In genomic region chr4:118799235-118799932, GRCh38 we compare ENCODE assay signal across 16 cellular contexts.
"Had no signal": no experiment of that assay in that cellular context is flagged by ENCODE, and none has a peak within 500 bp of the region (broad histone marks: within the 10 kb centered on the region; RNA-seq: fewer than 3 reads in every experiment).

No MANE protein-coding gene starts in this region.

- H3K9me3 Mint-ChIP-seq: activated T-cell treated with anti-CD3 and anti-CD28 coated beads, Interleukin-2, amount 50 U/mL, for 24 hours; naive B cell; stimulated activated naive B cell treated with anti-CD40 and anti-IgM and Interleukin-4, amounts not matched to agents 10 μg/mL and 1 μg/mL and 100 μg/mL, for 72 hours had no signal

- H3K4me1 Mint-ChIP-seq: activated CD8-positive, alpha-beta memory T cell treated with anti-CD3 and anti-CD28 coated beads, Interleukin-2, amount 10 ng/mL, durations not matched to agents 7 days and 5 days; naive B cell; stimulated activated naive B cell treated with anti-CD40 and anti-IgM and Interleukin-4, amounts not matched to agents 10 μg/mL and 1 μg/mL and 100 μg/mL, for 72 hours had no signal

- H3K27me3 Mint-ChIP-seq: activated CD8-positive, alpha-beta memory T cell treated with anti-CD3 and anti-CD28 coated beads, Interleukin-2, amount 10 ng/mL, durations not matched to agents 7 days and 5 days; activated naive CD8-positive, alpha-beta T cell; activated T-cell treated with anti-CD3 and anti-CD28 coated beads, Interleukin-2, amount 50 U/mL, for 24 hours; naive B cell; stimulated activated naive B cell treated with anti-CD40 and anti-IgM and Interleukin-4, amounts not matched to agents 10 μg/mL and 1 μg/mL and 100 μg/mL, for 72 hours had no signal

- H3K4me1 ChIP-seq: lower lobe of right lung had no signal

- H3K9me3 ChIP-seq: lower lobe of right lung, testis had no signal

- H3K27ac Mint-ChIP-seq: activated CD8-positive, alpha-beta memory T cell treated with anti-CD3 and anti-CD28 coated beads, Interleukin-2, amount 10 ng/mL, durations not matched to agents 7 days and 5 days; activated naive CD8-positive, alpha-beta T cell; activated T-cell treated with anti-CD3 and anti-CD28 coated beads, Interleukin-2, amount 50 U/mL, for 24 hours; stimulated activated naive B cell treated with anti-CD40 and anti-IgM and Interleukin-4, amounts not matched to agents 10 μg/mL and 1 μg/mL and 100 μg/mL, for 72 hours had no signal

- H3K27ac ChIP-seq: epithelial cell of prostate, lower lobe of right lung had no signal

- H3K4me2 ChIP-seq: smooth muscle cell had no signal

- ATAC-seq: activated CD8-positive, alpha-beta memory T cell treated with anti-CD3 and anti-CD28 coated beads, Interleukin-2, amount 10 ng/mL, durations not matched to agents 7 days and 5 days; left cardiac atrium; lower lobe of right lung; right cardiac atrium; stimulated activated naive B cell treated with anti-CD40 and anti-IgM and Interleukin-4, amounts not matched to agents 10 μg/mL and 1 μg/mL and 100 μg/mL, for 72 hours had no signal

- H3K4me3 Mint-ChIP-seq: activated CD8-positive, alpha-beta memory T cell treated with anti-CD3 and anti-CD28 coated beads, Interleukin-2, amount 10 ng/mL, durations not matched to agents 7 days and 5 days; activated naive CD8-positive, alpha-beta T cell; activated T-cell treated with anti-CD3 and anti-CD28 coated beads, Interleukin-2, amount 50 U/mL, for 24 hours; naive B cell; stimulated activated naive B cell treated with anti-CD40 and anti-IgM and Interleukin-4, amounts not matched to agents 10 μg/mL and 1 μg/mL and 100 μg/mL, for 72 hours had no signal

- H3K27me3 ChIP-seq: testis had no signal

- FAIRE-seq: TTC549 had no signal

- H3K4me3 ChIP-seq: lower lobe of right lung, smooth muscle cell, testis had no signal

- DNase-seq: activated CD4-positive, alpha-beta T cell treated with anti-CD3 and anti-CD28 coated beads, Interleukin-2, amount 50 U/mL, for 48 hours; activated CD8-positive, alpha-beta memory T cell treated with anti-CD3 and anti-CD28 coated beads, Interleukin-2, amount 10 ng/mL, durations not matched to agents 7 days and 5 days; activated gamma-delta T cell; activated T-cell treated with anti-CD3 and anti-CD28 coated beads, Interleukin-2, amount 50 U/mL, for 24 hours; effector CD4-positive, alpha-beta T cell; left cardiac atrium; lower lobe of right lung; naive B cell; stimulated activated naive B cell treated with anti-CD40 and anti-IgM and Interleukin-4, amounts not matched to agents 10 μg/mL and 1 μg/mL and 100 μg/mL, for 72 hours; T-helper 2 cell; testis had no signal
